In genomic region chr6:152637422-152638047, GRCh38 we compare ENCODE assay signal across 8 cellular contexts. TPM values are rescaled to one million over a fixed set of nuclear protein-coding genes. Genes with fewer than 3 reads are reported as not detected.
A peak's percentile ranks its signal among the peaks of the same experiment; 100 is the strongest.
DNase-seq lines count a peak whose midpoint lies in the region; ATAC-seq, FAIRE-seq and TF ChIP-seq lines count a peak whose summit lies in the region.

No MANE protein-coding gene starts in this region.

- peak overlapping the region; percentile 43 for H3K4me3 ChIP-seq in H7 (ENCODE audit: insufficient read depth, low read depth, low read length)
- peak overlapping the region; percentile 68 for H3K4me3 ChIP-seq in iPS-18c (ENCODE audit: insufficient read depth, low read depth, low read length)
- H3K4me3 ChIP-seq in skeletal muscle cell (ENCODE audit: low read depth, low read length), result peak overlapping the region; percentile 66

- ATAC-seq in GM18505 (IDR thresholded peaks at IDR 0.05; ENCODE audit: unreplicated experiment), result no peak

- H3K9me3 ChIP-seq in iPS-18c (ENCODE audit: control insufficient read depth, insufficient read depth, low read length), result no peaks in the 10 kb centered on the region

- H3K36me3 ChIP-seq in H7 (replicated peaks; ENCODE audit: control insufficient read depth, insufficient read depth, low read length), result no peaks in the 10 kb centered on the region

- FAIRE-seq in GM19239 (lab: Jason Lieb, UNC), result no peak

- TF ChIP-seq POLR2A in GM18505 (IDR thresholded peaks at IDR 0.05; ENCODE audit: borderline replicate concordance, extremely low read depth, insufficient read depth, insufficient read length), result no peak

- peak overlapping the region; percentile 75 for H3K27ac ChIP-seq in angular gyrus (ENCODE audit: low read depth, low read length)

- H3K27me3 ChIP-seq in H7 (ENCODE audit: control insufficient read depth, insufficient read depth, low read length), result peaks cover 39% of the 10 kb centered on the region

- no peak for DNase-seq in H7
- no peak for DNase-seq in skeletal muscle cell (ENCODE audit: low read depth)
- no peak for DNase-seq in GM19239 (ENCODE audit: insufficient read length, low spot score)
- no peak for DNase-seq in HT-29 (ENCODE audit: low spot score)
- DNase-seq in activated effector memory CD4-positive, alpha-beta T cell treated with Interleukin-2 at 50 U/mL for 16 hours, result no peak

RNA-seq across cellular contexts. Expression of gene SYNE1, which starts 0.4 kb away (rescaled TPM):
- 1.4 and 2.5 TPM in 2 replicates for total RNA-seq in H7 (2014; rRNA removed; shearing (Covaris generic))
- 2.7 and 3.9 TPM in 2 replicates for total RNA-seq in HT-29 (2014; rRNA removed; shearing (Covaris generic))
